10 cellular contexts compared by ENCODE assay signal in the genomic region with DNA sequence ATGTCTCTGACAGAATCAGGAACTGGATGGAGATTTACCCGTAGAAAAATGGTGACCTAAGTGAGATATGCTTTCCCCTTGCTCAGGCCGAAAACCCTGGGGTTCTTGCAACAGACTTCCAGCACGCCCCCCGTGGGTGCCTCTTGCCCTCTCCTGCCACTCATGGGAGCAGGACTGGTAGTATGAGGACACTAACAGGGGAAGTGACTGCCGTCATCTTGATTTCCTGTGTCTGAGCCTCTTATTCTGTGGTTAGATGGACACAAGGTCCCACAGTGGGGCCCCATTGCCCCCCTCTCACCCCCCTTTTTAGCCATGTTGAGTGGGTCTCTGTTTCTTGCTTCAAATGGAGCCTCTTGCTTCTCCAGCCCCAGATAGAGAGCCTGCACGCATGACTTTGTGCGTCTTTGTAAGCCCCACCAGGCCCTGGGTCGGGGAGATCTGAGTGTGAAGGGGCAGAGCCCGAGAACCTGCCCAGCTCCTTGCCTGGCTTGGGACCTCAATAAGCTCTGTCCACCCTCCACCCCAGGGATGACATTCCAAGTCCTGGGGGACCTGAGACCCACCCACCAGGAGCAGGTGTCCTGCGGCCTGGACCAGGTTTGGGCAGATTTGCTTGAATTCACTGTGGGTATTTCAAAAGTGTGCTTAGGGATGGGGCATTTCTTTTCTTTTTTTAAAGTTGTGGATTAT. TPM values are rescaled to one million over a fixed set of nuclear protein-coding genes. Genes with fewer than 3 reads are reported as not detected.
DNase-seq lines count a peak whose midpoint lies in the region; ATAC-seq, FAIRE-seq and TF ChIP-seq lines count a peak whose summit lies in the region.
"Had no signal": no experiment of that assay in that cellular context is flagged by ENCODE, and none has a peak within 500 bp of the region (broad histone marks: within the 10 kb centered on the region; RNA-seq: fewer than 3 reads in every experiment).

No MANE protein-coding gene starts in this region.

- no peak for TF ChIP-seq POLR2A in A549 (IDR thresholded peaks at IDR 0.05; ENCODE audit: low read length)
- no peak for TF ChIP-seq POLR2A in K562 (conservative IDR thresholded peaks at IDR 0.05)

- in situ Hi-C loops in K562 (cut with MboI) = no loop called here

- no peaks in the 10 kb centered on the region for H3K9me2 ChIP-seq in Loucy (replicated peaks; ENCODE audit: low read depth, low read length)

- H3K9me1 ChIP-seq in K562 (ENCODE audit: control insufficient read depth, insufficient read depth, low read length) = no peaks in the 10 kb centered on the region

- DNase-seq in A549 (ENCODE audit: low read depth in 1 of 2, low spot score in 1 of 2) = no peak
- no peak for DNase-seq in K562 (ENCODE audit: extremely low read depth in 1 of 4, low spot score in 3 of 4)
- DNase-seq in midbrain (lab: John Stamatoyannopoulos, UW) = peak; percentile 44
- DNase-seq in chondrocyte (ENCODE audit: low spot score) = no peak
- DNase-seq in GM03348 (ENCODE audit: low spot score) = no peak
- no peak for DNase-seq in NK-92 (lab: John Stamatoyannopoulos, UW; ENCODE audit: unreplicated experiment)
- no peak for DNase-seq in nephron progenitor cell

- ATAC-seq in A549 (peak; percentile 7 to 34; a peak in 3 of 6 replicates), K562 (peak; percentile 7)

- BruUV-seq in K562 (replicated peaks; lab: Mats Ljungman, UMichigan) = no TSS peak

- H3K36me3 ChIP-seq in Loucy (ENCODE audit: insufficient read depth, low read length) (no peaks in the 10 kb centered on the region), K562 (ENCODE audit: control insufficient read depth, insufficient read depth, low read length) (no peaks in the 10 kb centered on the region)

- H4K20me1 ChIP-seq in Loucy (ENCODE audit: insufficient read depth, low read length, poor library complexity, severe bottlenecking) (no peaks in the 10 kb centered on the region), K562 (replicated peaks; ENCODE audit: control insufficient read depth, insufficient read depth, low read length) (no peaks in the 10 kb centered on the region)

- no peaks in the 10 kb centered on the region for H3K9me3 ChIP-seq in A549
- H3K9me3 ChIP-seq in Loucy (ENCODE audit: insufficient read depth, low read depth, low read length) = no peaks in the 10 kb centered on the region
- H3K9me3 ChIP-seq in K562 (replicated peaks; ENCODE audit: control insufficient read depth, insufficient read depth, low read depth, low read length) = no peaks in the 10 kb centered on the region

- no peak overlapping the region for H3K4me3 ChIP-seq in A549
- H3K4me3 ChIP-seq in Loucy (ENCODE audit: low read length, poor library complexity, severe bottlenecking) = peak overlapping the region; percentile 22
- H3K4me3 ChIP-seq in K562 = no peak overlapping the region

- TF ChIP-seq CTCF in A549 (IDR thresholded peaks at IDR 0.05) (no peak), Loucy (conservative IDR thresholded peaks at IDR 0.05; ENCODE audit: low read length) (no peak), K562 (IDR thresholded peaks at IDR 0.05 in 2 of 3, conservative IDR thresholded peaks at IDR 0.05 in 1 of 3; ENCODE audit: insufficient read depth in 2 of 3, low read depth in 1 of 3, low read length in 3 of 3) (no peak), chondrocyte (IDR thresholded peaks at IDR 0.05) (no peak), nephron progenitor cell (IDR thresholded peaks at IDR 0.05) (no peak)

- H3K9ac ChIP-seq in Loucy (ENCODE audit: low read depth, low read length, poor library complexity, severe bottlenecking) (no peak overlapping the region), K562 (ENCODE audit: insufficient read depth in 1 of 2, low read depth in 2 of 2, low read length in 2 of 2) (peak overlapping the region in 1 of 2 experiments; percentile 33; a peak in 1 of 4 replicates)

- H3K4me1 Mint-ChIP-seq in chondrocyte (ENCODE audit: low read depth) = peaks cover 27% of the 10 kb centered on the region
- peaks cover 13% of the 10 kb centered on the region for H3K4me1 Mint-ChIP-seq in nephron progenitor cell

- FAIRE-seq in A549 (lab: Jason Lieb, UNC) (no peak), K562 (lab: Jason Lieb, UNC) (no peak)

- no peak overlapping the region for H3K4me3 Mint-ChIP-seq in chondrocyte (ENCODE audit: unreplicated experiment)
- no peak overlapping the region for H3K4me3 Mint-ChIP-seq in nephron progenitor cell

- H3K36me3 Mint-ChIP-seq in chondrocyte (ENCODE audit: low read depth) (no peaks in the 10 kb centered on the region), nephron progenitor cell (ENCODE audit: low read depth) (no peaks in the 10 kb centered on the region)

- H3K9me3 Mint-ChIP-seq in chondrocyte (ENCODE audit: low read depth) = no peaks in the 10 kb centered on the region
- H3K9me3 Mint-ChIP-seq in nephron progenitor cell = no peaks in the 10 kb centered on the region

- H3K27me3 Mint-ChIP-seq in chondrocyte (ENCODE audit: low read depth) (peaks cover 12% of the 10 kb centered on the region), nephron progenitor cell (ENCODE audit: low read depth, poor library complexity) (peaks cover 28% of the 10 kb centered on the region)

- H2AFZ ChIP-seq in Loucy (ENCODE audit: low read length) (peak overlapping the region; percentile 86), K562 (ENCODE audit: low read depth, low read length) (no peak overlapping the region)

- H3K27ac ChIP-seq in A549 (peak overlapping the region; percentile 84; a peak in 5 of 6 replicates), K562 (ENCODE audit: extremely low read depth, low read depth, low read length) (no peak overlapping the region)

- peaks cover 61% of the 10 kb centered on the region for H3K4me1 ChIP-seq in A549
- peaks cover 8% of the 10 kb centered on the region for H3K4me1 ChIP-seq in Loucy (ENCODE audit: insufficient read depth, low read length, poor library complexity, severe bottlenecking)
- H3K4me1 ChIP-seq in K562 (replicated peaks in 1 of 2; ENCODE audit: control insufficient read depth in 2 of 2, insufficient read depth in 2 of 2, low read length in 2 of 2) = peaks cover 5 to 29% of the 10 kb centered on the region in 2 experiments

- intact Hi-C loops in K562 (cut with micrococcal nuclease) = loop anchor here (1.0 to 5.0 kb wide), 3 partner anchors 27 to 289 kb away; a partner anchor contains a TSS

- TF ChIP-seq RAD21 in A549 (conservative IDR thresholded peaks at IDR 0.05 in 1 of 2, IDR thresholded peaks at IDR 0.05 in 1 of 2) = no peak
- no peak for TF ChIP-seq RAD21 in K562 (CRISPR knock-in tag; conservative IDR thresholded peaks at IDR 0.05 in 1 of 2, IDR thresholded peaks at IDR 0.05 in 1 of 2)

- no peak overlapping the region for H3K27ac Mint-ChIP-seq in chondrocyte (ENCODE audit: unreplicated experiment)
- no peak overlapping the region for H3K27ac Mint-ChIP-seq in nephron progenitor cell

- no peaks in the 10 kb centered on the region for H3K79me2 ChIP-seq in Loucy (ENCODE audit: insufficient read depth, low read length)
- no peaks in the 10 kb centered on the region for H3K79me2 ChIP-seq in K562 (ENCODE audit: control insufficient read depth, insufficient read depth, low read length)

- H3F3A ChIP-seq in Loucy (ENCODE audit: low read depth) = no peaks in the 10 kb centered on the region

- CTCF ChIA-PET in A549 (lab: Yijun Ruan, JAX) (interaction anchor here (0.6 to 16.3 kb wide), 41 partner anchors 11 to 485 kb away, joined by 3 to 241 read pairs (median 6); a partner anchor contains a TSS), K562 (lab: Yijun Ruan, JAX; ENCODE audit: low intra/inter-chr PET ratio) (interaction anchor here (0.6 to 1.7 kb wide), 3 partner anchors 27 to 69 kb away, joined by 4 to 14 read pairs (median 4); no protein-coding TSS in a partner anchor)

- POLR2A ChIA-PET in A549 (lab: Yijun Ruan, JAX) (interaction anchor here (1.2 kb wide), 1 partner anchor 69 kb away, joined by 4 read pairs; no protein-coding TSS in a partner anchor), K562 (lab: Yijun Ruan, JAX) (interaction anchor here (0.6 to 1.4 kb wide), 2 partner anchors 12 to 69 kb away, joined by 3 to 5 read pairs; no protein-coding TSS in a partner anchor)

- peak overlapping the region; percentile 48 for H3K4me2 ChIP-seq in A549
- H3K4me2 ChIP-seq in Loucy (ENCODE audit: low read depth, low read length, poor library complexity, severe bottlenecking) = peak overlapping the region; percentile 40
- no peak overlapping the region for H3K4me2 ChIP-seq in K562 (ENCODE audit: insufficient read depth, low read length)

- H3K27me3 ChIP-seq in Loucy (ENCODE audit: insufficient read depth, low read length, poor library complexity, severe bottlenecking) (no peaks in the 10 kb centered on the region), K562 (ENCODE audit: control insufficient read depth in 2 of 2, insufficient read depth in 2 of 2, low read length in 2 of 2) (peaks cover 0 to 9% of the 10 kb centered on the region in 2 experiments; a peak in 2 of 5 replicates)

- no peak for TF ChIP-seq EP300 in A549 (IDR thresholded peaks at IDR 0.05)
- TF ChIP-seq EP300 in K562 (IDR thresholded peaks at IDR 0.05; ENCODE audit: low read length) = no peak

- WGBS in A549 (ENCODE audit: missing lambda C conversion rate) = 73% methylated on average over 10 of the region's 10 CpGs
- 44% methylated on average over 10 of the region's 10 CpGs for WGBS in K562 (ENCODE audit: insufficient coverage, low coverage, missing lambda C conversion rate)

RNA-seq across cellular contexts. Expression of a gene that starts 12.6 kb away (rescaled TPM):
- polyA plus RNA-seq in A549 (2011; rRNA removed) (not detected in 2 replicates), A549 (2017; fragmentation: RNase III; extraction: RNeasy Plus Mini Kit Qiagen cat#74134 plus additional on column Dnase treatment) (not detected in 3 replicates), K562 (2011; rRNA removed) (not detected in 2 replicates), K562 (2014; fragmentation: Illumina TruSeq; extraction: Trizol) (not detected in 2 replicates), K562 (2014; fragmentation: Nextera tagmentation; extraction: Ambion mirVana) (not detected), K562 (2014; rRNA removed) (not detected in 2 replicates)
- not detected in 2 replicates for polyA plus RNA-seq in A549 (2012; cell fraction: cytosol; rRNA removed)
- 0.12 and 0.15 TPM in 2 replicates for polyA plus RNA-seq in A549 (2012; cell fraction: nucleus; rRNA removed)
- polyA minus RNA-seq in A549 (2011; rRNA and poly(A)+ RNA removed) = not detected in 2 replicates
- 0.21 TPM in 1 of 2 replicates, not detected in the other for total RNA-seq in K562 (2011; cell fraction: chromatin; rRNA removed; ENCODE audit: low replicate concordance)
- not detected in 2 replicates for total RNA-seq in K562 (2011; cell fraction: nucleolus; rRNA removed)
- total RNA-seq in K562 (2011; cell fraction: nucleoplasm; rRNA removed) = 0.99 TPM in 1 of 2 replicates, not detected in the other
- total RNA-seq in K562 (2014; rRNA removed) (not detected in 2 replicates), K562 (2014; rRNA removed; fragmentation: Illumina TruSeq; extraction: Trizol) (not detected in 2 replicates), K562 (2015; rRNA removed; fragmentation: Illumina TruSeq; extraction: Trizol) (not detected in 2 replicates), K562 (2021) (not detected in 2 replicates), chondrocyte (not detected in 3 replicates)
- polyA plus RNA-seq in K562 (2011; cell fraction: cytosol; rRNA removed) = 0.03 TPM in 1 of 2 replicates, not detected in the other
- polyA plus RNA-seq in K562 (2011; cell fraction: nucleus; rRNA removed) = 0.06 TPM in 1 of 2 replicates, not detected in the other
- 0.37 TPM in 1 of 2 replicates, not detected in the other for polyA plus RNA-seq in K562 (2012)
- polyA minus RNA-seq in K562 (2011; rRNA and poly(A)+ RNA removed) = not detected in 2 replicates
- polyA minus RNA-seq in K562 (2011; cell fraction: cytosol; rRNA and poly(A)+ RNA removed) = not detected in 2 replicates
- polyA minus RNA-seq in K562 (2011; cell fraction: nucleus; rRNA and poly(A)+ RNA removed) = not detected in 2 replicates
- total RNA-seq: dermis microvascular lymphatic vessel endothelial cell, pulmonary artery endothelial cell had no signal

RNA-seq across cellular contexts. Expression of a gene that starts 38.8 kb away (rescaled TPM):
- polyA plus RNA-seq in A549 (2011; rRNA removed) (not detected in 2 replicates), A549 (2017; fragmentation: RNase III; extraction: RNeasy Plus Mini Kit Qiagen cat#74134 plus additional on column Dnase treatment) (0.08 TPM in 1 of 3 replicates, not detected in the others), K562 (2011; rRNA removed) (not detected in 2 replicates), K562 (2014; fragmentation: Illumina TruSeq; extraction: Trizol) (not detected in 2 replicates), K562 (2014; fragmentation: Nextera tagmentation; extraction: Ambion mirVana) (under 1 TPM in 1 of 2 experiments, not detected in 1; 0.03 TPM), K562 (2014; rRNA removed) (not detected in 2 replicates)
- polyA plus RNA-seq in A549 (2012; cell fraction: cytosol; rRNA removed) = 0.01 TPM in 1 of 2 replicates, not detected in the other
- not detected in 2 replicates for polyA plus RNA-seq in A549 (2012; cell fraction: nucleus; rRNA removed)
- polyA minus RNA-seq in A549 (2011; rRNA and poly(A)+ RNA removed) = not detected in 2 replicates
- not detected in 2 replicates for total RNA-seq in K562 (2011; cell fraction: chromatin; rRNA removed; ENCODE audit: low replicate concordance)
- not detected in 2 replicates for total RNA-seq in K562 (2011; cell fraction: nucleolus; rRNA removed)
- total RNA-seq in K562 (2011; cell fraction: nucleoplasm; rRNA removed) = not detected in 2 replicates
- total RNA-seq in K562 (2014; rRNA removed) (not detected in 2 replicates), K562 (2014; rRNA removed; fragmentation: Illumina TruSeq; extraction: Trizol) (not detected in 2 replicates), K562 (2015; rRNA removed; fragmentation: Illumina TruSeq; extraction: Trizol) (not detected in 2 replicates), K562 (2021) (7.0 and 8.5 TPM in 2 replicates), chondrocyte (not detected in 3 replicates)
- polyA plus RNA-seq in K562 (2011; cell fraction: cytosol; rRNA removed) = not detected in 2 replicates
- not detected in 2 replicates for polyA plus RNA-seq in K562 (2011; cell fraction: nucleus; rRNA removed)
- not detected in 2 replicates for polyA plus RNA-seq in K562 (2012)
- polyA minus RNA-seq in K562 (2011; rRNA and poly(A)+ RNA removed) = not detected in 2 replicates
- polyA minus RNA-seq in K562 (2011; cell fraction: cytosol; rRNA and poly(A)+ RNA removed) = not detected in 2 replicates
- not detected in 2 replicates for polyA minus RNA-seq in K562 (2011; cell fraction: nucleus; rRNA and poly(A)+ RNA removed)
- total RNA-seq: dermis microvascular lymphatic vessel endothelial cell, pulmonary artery endothelial cell had no signal

RNA-seq across cellular contexts. Expression of a gene that starts 47.0 kb away (rescaled TPM):
- 1.8 and 2.6 TPM in 2 replicates for polyA plus RNA-seq in A549 (2011; rRNA removed)
- polyA plus RNA-seq in A549 (2012; cell fraction: cytosol; rRNA removed) = 13.2 and 22.4 TPM in 2 replicates
- polyA plus RNA-seq in A549 (2012; cell fraction: nucleus; rRNA removed) = 19.3 and 20.6 TPM in 2 replicates
- 11.1 to 20.7 TPM (median 20.0 TPM) in 3 replicates for polyA plus RNA-seq in A549 (2017; fragmentation: RNase III; extraction: RNeasy Plus Mini Kit Qiagen cat#74134 plus additional on column Dnase treatment)
- 2.4 and 3.4 TPM in 2 replicates for polyA minus RNA-seq in A549 (2011; rRNA and poly(A)+ RNA removed)
- not detected in 2 replicates for total RNA-seq in K562 (2011; cell fraction: chromatin; rRNA removed; ENCODE audit: low replicate concordance)
- total RNA-seq in K562 (2011; cell fraction: nucleolus; rRNA removed) = not detected in 2 replicates
- total RNA-seq in K562 (2011; cell fraction: nucleoplasm; rRNA removed) = not detected in 2 replicates
- total RNA-seq in K562 (2014; rRNA removed) = not detected in 2 replicates
- not detected in 2 replicates for total RNA-seq in K562 (2014; rRNA removed; fragmentation: Illumina TruSeq; extraction: Trizol)
- not detected in 2 replicates for total RNA-seq in K562 (2015; rRNA removed; fragmentation: Illumina TruSeq; extraction: Trizol)
- not detected in 2 replicates for total RNA-seq in K562 (2021)
- polyA plus RNA-seq in K562 (2011; rRNA removed) = not detected in 2 replicates
- polyA plus RNA-seq in K562 (2011; cell fraction: cytosol; rRNA removed) = not detected in 2 replicates
- polyA plus RNA-seq in K562 (2011; cell fraction: nucleus; rRNA removed) = not detected in 2 replicates
- polyA plus RNA-seq in K562 (2012) = not detected in 2 replicates
- polyA plus RNA-seq in K562 (2014; fragmentation: Illumina TruSeq; extraction: Trizol) = not detected in 2 replicates
- not detected for polyA plus RNA-seq in K562 (2014; fragmentation: Nextera tagmentation; extraction: Ambion mirVana)
- not detected in 2 replicates for polyA plus RNA-seq in K562 (2014; rRNA removed)
- polyA minus RNA-seq in K562 (2011; rRNA and poly(A)+ RNA removed) = not detected in 2 replicates
- not detected in 2 replicates for polyA minus RNA-seq in K562 (2011; cell fraction: cytosol; rRNA and poly(A)+ RNA removed)
- not detected in 2 replicates for polyA minus RNA-seq in K562 (2011; cell fraction: nucleus; rRNA and poly(A)+ RNA removed)
- 2.2 to 10.3 TPM (median 2.7 TPM) in 3 replicates for total RNA-seq in chondrocyte
